Comparison of ENCODE assay signal across 8 cellular contexts in genomic region chr15:41940441-41940857, GRCh38. TPM values are rescaled to one million over a fixed set of nuclear protein-coding genes. Genes with fewer than 3 reads are reported as not detected.
DNase-seq lines count a peak whose midpoint lies in the region; ATAC-seq and TF ChIP-seq lines count a peak whose summit lies in the region.
"Had no signal": no experiment of that assay in that cellular context is flagged by ENCODE, and none has a peak within 500 bp of the region (broad histone marks: within the 10 kb centered on the region; RNA-seq: fewer than 3 reads in every experiment).

No MANE protein-coding gene starts in this region.

- no peaks in the 10 kb centered on the region for H3K27me3 Mint-ChIP-seq in stimulated activated memory B cell treated with anti-CD40 and anti-IgM and Interleukin-4, amounts not matched to agents 10 μg/mL and 1 μg/mL and 100 μg/mL, for 72 hours

- no peak for TF ChIP-seq CTCF in foreskin keratinocyte (conservative IDR thresholded peaks at IDR 0.05)

- no peak overlapping the region for H3K27ac ChIP-seq in foreskin keratinocyte

- H3K27me3 ChIP-seq in foreskin keratinocyte: no peaks in the 10 kb centered on the region

- no peaks in the 10 kb centered on the region for H3K9me3 Mint-ChIP-seq in stimulated activated effector memory CD8-positive, alpha-beta T cell treated with anti-CD3 and anti-CD28 coated beads, Interleukin-12 subunit alpha, Interleukin-12 subunit beta, amount 100 ng/mL, for 72 hours
- no peaks in the 10 kb centered on the region for H3K9me3 Mint-ChIP-seq in stimulated activated memory B cell treated with anti-CD40 and anti-IgM and Interleukin-4, amounts not matched to agents 10 μg/mL and 1 μg/mL and 100 μg/mL, for 72 hours

- peaks cover 30% of the 10 kb centered on the region for H3K4me1 ChIP-seq in foreskin keratinocyte

- DNase-seq in NCI-H226 (peak; percentile 71), foreskin keratinocyte (peak; percentile 93 to 97), NCI-H446 (lab: John Stamatoyannopoulos, UW) (no peak), SKM-1 (lab: John Stamatoyannopoulos, UW; ENCODE audit: unreplicated experiment) (no peak)
- peak; percentile 77 to 81 for DNase-seq in activated T-cell treated with anti-CD3 and anti-CD28 coated beads, Interleukin-2, amount 50 U/mL, for 48 hours
- peak; percentile 47 to 80 for DNase-seq in stimulated activated effector memory CD8-positive, alpha-beta T cell treated with anti-CD3 and anti-CD28 coated beads, Interleukin-12 subunit alpha, Interleukin-12 subunit beta, amount 100 ng/mL, for 72 hours (ENCODE audit: low spot score in 2 of 2)
- DNase-seq: NCI-H2171 treated with DMSO at 0.1 percent for 48 hours had no signal

- ATAC-seq in foreskin keratinocyte: peak; percentile 90
- ATAC-seq in stimulated activated effector memory CD8-positive, alpha-beta T cell treated with anti-CD3 and anti-CD28 coated beads, Interleukin-12 subunit alpha, Interleukin-12 subunit beta, amount 100 ng/mL, for 72 hours: peak; percentile 88
- no peak for ATAC-seq in stimulated activated memory B cell treated with anti-CD40 and anti-IgM and Interleukin-4, amounts not matched to agents 10 μg/mL and 1 μg/mL and 100 μg/mL, for 72 hours

- peak overlapping the region; percentile 27 for H3K4me3 Mint-ChIP-seq in stimulated activated effector memory CD8-positive, alpha-beta T cell treated with anti-CD3 and anti-CD28 coated beads, Interleukin-12 subunit alpha, Interleukin-12 subunit beta, amount 100 ng/mL, for 72 hours
- H3K4me3 Mint-ChIP-seq in stimulated activated memory B cell treated with anti-CD40 and anti-IgM and Interleukin-4, amounts not matched to agents 10 μg/mL and 1 μg/mL and 100 μg/mL, for 72 hours: no peak overlapping the region

- peak overlapping the region; percentile 79 for H3K27ac Mint-ChIP-seq in stimulated activated effector memory CD8-positive, alpha-beta T cell treated with anti-CD3 and anti-CD28 coated beads, Interleukin-12 subunit alpha, Interleukin-12 subunit beta, amount 100 ng/mL, for 72 hours
- H3K27ac Mint-ChIP-seq in stimulated activated memory B cell treated with anti-CD40 and anti-IgM and Interleukin-4, amounts not matched to agents 10 μg/mL and 1 μg/mL and 100 μg/mL, for 72 hours: no peak overlapping the region

- H3K36me3 Mint-ChIP-seq in stimulated activated effector memory CD8-positive, alpha-beta T cell treated with anti-CD3 and anti-CD28 coated beads, Interleukin-12 subunit alpha, Interleukin-12 subunit beta, amount 100 ng/mL, for 72 hours: peaks cover 79% of the 10 kb centered on the region
- H3K36me3 Mint-ChIP-seq in stimulated activated memory B cell treated with anti-CD40 and anti-IgM and Interleukin-4, amounts not matched to agents 10 μg/mL and 1 μg/mL and 100 μg/mL, for 72 hours: peaks cover 47% of the 10 kb centered on the region

- H3K4me1 Mint-ChIP-seq in stimulated activated effector memory CD8-positive, alpha-beta T cell treated with anti-CD3 and anti-CD28 coated beads, Interleukin-12 subunit alpha, Interleukin-12 subunit beta, amount 100 ng/mL, for 72 hours: peaks cover 58% of the 10 kb centered on the region
- peaks cover 18% of the 10 kb centered on the region for H3K4me1 Mint-ChIP-seq in stimulated activated memory B cell treated with anti-CD40 and anti-IgM and Interleukin-4, amounts not matched to agents 10 μg/mL and 1 μg/mL and 100 μg/mL, for 72 hours

RNA-seq across cellular contexts. Expression of gene EHD4, which starts 31.9 kb away (rescaled TPM):
- 52.5 and 52.9 TPM in 2 replicates for total RNA-seq in foreskin keratinocyte
- 29.1 and 31.7 TPM in 2 replicates for polyA plus RNA-seq in foreskin keratinocyte

RNA-seq across cellular contexts. Expression of gene SPTBN5, which starts 46.6 kb away (rescaled TPM):
- total RNA-seq in foreskin keratinocyte: 0.63 and 1.4 TPM in 2 replicates
- 0.35 and 1.1 TPM in 2 replicates for polyA plus RNA-seq in foreskin keratinocyte

Comparison
In these comparisons a context has a peak if more than half of its experiments do, and no peak if none do; other contexts are left out.
1. DNase-seq: peak in NCI-H226 (single experiment), activated T-cell treated with anti-CD3 and anti-CD28 coated beads, Interleukin-2, amount 50 U/mL, for 48 hours (2 of 2), foreskin keratinocyte (2 of 2) and stimulated activated effector memory CD8-positive, alpha-beta T cell treated with anti-CD3 and anti-CD28 coated beads, Interleukin-12 subunit alpha, Interleukin-12 subunit beta, amount 100 ng/mL, for 72 hours (2 of 2); none in NCI-H446 (0 of 2) and SKM-1 (single experiment).